Comparison of ENCODE assay signal across 9 cellular contexts in the genomic region with DNA sequence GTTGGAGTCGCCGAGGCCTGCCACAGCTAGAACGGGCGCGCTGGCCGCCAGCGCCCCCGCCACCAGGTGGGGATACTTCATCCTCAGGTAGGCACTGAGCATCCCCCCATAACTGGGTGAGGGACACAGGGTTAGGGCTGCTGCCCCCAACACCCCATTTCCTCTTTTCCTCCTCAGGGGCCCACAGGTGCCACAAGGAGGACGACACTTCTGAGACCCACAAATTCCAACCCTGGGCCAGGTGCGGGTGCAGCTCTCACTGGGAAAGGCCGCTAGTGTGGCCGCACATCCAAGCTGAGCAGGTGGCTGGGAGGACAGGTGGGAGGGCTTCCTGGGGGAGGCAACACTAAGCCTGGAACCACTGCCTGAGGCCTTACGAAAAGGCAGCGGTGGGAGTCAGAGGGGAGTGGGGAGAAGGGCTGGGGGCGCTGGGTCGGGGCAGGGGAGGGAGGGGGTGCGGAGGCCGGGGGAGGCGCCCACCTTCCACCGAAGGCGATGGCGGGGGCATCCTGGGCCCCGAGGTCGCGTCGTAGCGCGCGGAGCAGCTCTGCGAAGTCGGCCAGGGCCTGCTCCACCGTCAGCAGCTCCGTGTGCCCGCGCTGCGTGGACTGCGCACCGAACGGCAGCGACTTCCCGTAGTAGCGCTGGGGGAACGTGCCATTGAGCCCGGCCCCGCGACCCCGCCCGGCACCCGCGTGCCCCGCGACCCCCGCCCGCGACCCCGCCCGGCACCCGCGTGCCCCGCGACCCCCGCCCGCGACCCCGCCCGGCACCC. TPM values are rescaled to one million over a fixed set of nuclear protein-coding genes. Genes with fewer than 3 reads are reported as not detected.
DNase-seq lines count a peak whose midpoint lies in the region; ATAC-seq, FAIRE-seq and TF ChIP-seq lines count a peak whose summit lies in the region.
"Had no signal": no experiment of that assay in that cellular context is flagged by ENCODE, and none has a peak within 500 bp of the region (broad histone marks: within the 10 kb centered on the region; RNA-seq: fewer than 3 reads in every experiment).

No MANE protein-coding gene starts in this region.

- no peaks in the 10 kb centered on the region for H3K9me3 ChIP-seq in A673 (ENCODE audit: low read depth, low read length, poor library complexity, severe bottlenecking)
- H3K9me3 ChIP-seq in gastroesophageal sphincter = no peaks in the 10 kb centered on the region

- POLR2A ChIA-PET in A673 (lab: Charles Lee; ENCODE audit: low non-redundant PET) = no interaction called here

- no peak for TF ChIP-seq EP300 in gastroesophageal sphincter (IDR thresholded peaks at IDR 0.05)

- WGBS in gastroesophageal sphincter (ENCODE audit: low coverage in 1 of 2), 2 donors = 10% methylated on average over 2 of the region's 66 CpGs; no CpG with 5 or more reads in 1 of the 2 donors

- peaks cover 7% of the 10 kb centered on the region for H3K4me1 ChIP-seq in A673 (ENCODE audit: insufficient read depth, low read length, poor library complexity, severe bottlenecking)
- H3K4me1 ChIP-seq in gastroesophageal sphincter = peaks cover 0 to 21% (median 11%) of the 10 kb centered on the region in 3 donors

- H3K27me3 ChIP-seq in A673 (replicated peaks; ENCODE audit: insufficient read depth, low read depth, low read length, poor library complexity) = no peaks in the 10 kb centered on the region
- H3K27me3 ChIP-seq in kidney epithelial cell (ENCODE audit: control insufficient read depth, insufficient read depth, low read length) = no peaks in the 10 kb centered on the region
- no peaks in the 10 kb centered on the region for H3K27me3 ChIP-seq in gastroesophageal sphincter

- TF ChIP-seq POLR2A in GM12892 (IDR thresholded peaks at IDR 0.05; ENCODE audit: low read depth, low read length) = no peak
- no peak for TF ChIP-seq POLR2A in gastroesophageal sphincter (IDR thresholded peaks at IDR 0.05)

- H3K4me3 ChIP-seq in A673 (ENCODE audit: low read depth, low read length, poor library complexity, severe bottlenecking) (peak overlapping the region; percentile 63), kidney epithelial cell (ENCODE audit: low read depth, low read length) (peak overlapping the region; percentile 17), gastroesophageal sphincter (peak overlapping the region in 1 of 2 donors; percentile 86)

- peak; percentile 36 for FAIRE-seq in GM12892 (lab: Jason Lieb, UNC)

- no TSS peak for BruUV-seq in A673 (replicated peaks; lab: Mats Ljungman, UMichigan)

- H3K36me3 ChIP-seq in A673 (ENCODE audit: insufficient read depth, low read length, poor library complexity, severe bottlenecking) = peaks cover 20% of the 10 kb centered on the region
- no peaks in the 10 kb centered on the region for H3K36me3 ChIP-seq in kidney epithelial cell (ENCODE audit: control insufficient read depth, insufficient read depth, low read length)
- peaks cover 0 to 48% of the 10 kb centered on the region in 2 donors for H3K36me3 ChIP-seq in gastroesophageal sphincter

- TF ChIP-seq CTCF in A673 (conservative IDR thresholded peaks at IDR 0.05; ENCODE audit: low read depth, low read length) (no peak), kidney epithelial cell (IDR thresholded peaks at IDR 0.05; ENCODE audit: insufficient read depth, low read length, poor library complexity, severe bottlenecking) (no peak), gastroesophageal sphincter (IDR thresholded peaks at IDR 0.05) (no peak)

- intact Hi-C loops in A673 (cut with micrococcal nuclease; ENCODE audit: unreplicated experiment) = no loop called here

- ATAC-seq in HG02981 (IDR thresholded peaks at IDR 0.05; ENCODE audit: unreplicated experiment) = no peak
- no peak for ATAC-seq in gastroesophageal sphincter

- DNase-seq in A673 (ENCODE audit: low spot score) (no peak), GM12892 (ENCODE audit: insufficient read length) (peak; percentile 77), kidney epithelial cell (ENCODE audit: low read depth) (no peak), NCI-H2196 (lab: John Stamatoyannopoulos, UW; ENCODE audit: unreplicated experiment) (no peak), NCI-H1930 (lab: John Stamatoyannopoulos, UW) (no peak)
- DNase-seq in activated T-helper 9 cell treated with anti-CD3 and anti-CD28 coated beads, Interleukin-2, amount 50 U/mL, for 16 hours (ENCODE audit: low read depth) = peak; percentile 24

- H3K27ac ChIP-seq in A673 (ENCODE audit: low read depth, low read length, poor library complexity, severe bottlenecking) (no peak overlapping the region), gastroesophageal sphincter (peak overlapping the region in 1 of 4 donors; percentile 25)

- CTCF ChIA-PET in A673 (lab: Charles Lee) = no interaction called here

RNA-seq across cellular contexts. Expression of a gene that starts 1.0 kb away (rescaled TPM):
- total RNA-seq in A673 (2021) (120 and 122 TPM in 2 replicates), kidney epithelial cell (116 and 137 TPM in 2 replicates), gastroesophageal sphincter (100 to 1,000 TPM in 3 of 4 donors, 10 to 100 TPM in 1; 74.5 to 124 (median 111) TPM)
- polyA plus RNA-seq in GM12892 (2012; ENCODE audit: missing spikeins) = 114 TPM

RNA-seq across cellular contexts. Expression of a gene that starts 25.4 kb away (rescaled TPM):
- total RNA-seq in A673 (2021) (0.17 and 0.52 TPM in 2 replicates), kidney epithelial cell (0.04 TPM in 1 of 2 replicates, not detected in the other), gastroesophageal sphincter (under 1 TPM in 2 of 4 donors, not detected in 2; 0.08 to 0.13 TPM)
- 0.17 TPM for polyA plus RNA-seq in GM12892 (2012; ENCODE audit: missing spikeins)
- total RNA-seq: NCI-H460 had no signal

RNA-seq across cellular contexts. Expression of a gene that starts 26.8 kb away (rescaled TPM):
- 48.6 and 54.9 TPM in 2 replicates for total RNA-seq in A673 (2021)
- polyA plus RNA-seq in GM12892 (2012; ENCODE audit: missing spikeins) = 23.2 TPM
- total RNA-seq in kidney epithelial cell = 76.8 and 80.3 TPM in 2 replicates
- 10 to 100 TPM; 26.1 to 30.2 (median 29.3) TPM for total RNA-seq in gastroesophageal sphincter

RNA-seq across cellular contexts. Expression of a gene that starts 36.3 kb away (rescaled TPM):
- total RNA-seq in A673 (2021) = 11.2 and 13.0 TPM in 2 replicates
- polyA plus RNA-seq in GM12892 (2012; ENCODE audit: missing spikeins) = 15.9 TPM
- 9.7 and 11.7 TPM in 2 replicates for total RNA-seq in kidney epithelial cell
- total RNA-seq in gastroesophageal sphincter = 1 to 10 TPM; 4.2 to 7.3 (median 6.0) TPM

RNA-seq across cellular contexts. Expression of a gene that starts 43.2 kb away (rescaled TPM):
- total RNA-seq in A673 (2021) (30.6 and 33.7 TPM in 2 replicates), kidney epithelial cell (5.3 and 5.8 TPM in 2 replicates), gastroesophageal sphincter (1 to 10 TPM in 1 of 4 donors, under 1 TPM in 3; 0.13 to 1.3 (median 0.19) TPM)
- polyA plus RNA-seq in GM12892 (2012; ENCODE audit: missing spikeins) = 2.5 TPM

Comparison
In these comparisons a context has a peak if more than half of its experiments do, and no peak if none do; other contexts are left out.
1. DNase-seq: peak in GM12892 (single experiment) and activated T-helper 9 cell treated with anti-CD3 and anti-CD28 coated beads, Interleukin-2, amount 50 U/mL, for 16 hours (single experiment); none in A673 (single experiment), kidney epithelial cell (single experiment), NCI-H2196 (single experiment) and NCI-H1930 (0 of 2).